In the genomic region with DNA sequence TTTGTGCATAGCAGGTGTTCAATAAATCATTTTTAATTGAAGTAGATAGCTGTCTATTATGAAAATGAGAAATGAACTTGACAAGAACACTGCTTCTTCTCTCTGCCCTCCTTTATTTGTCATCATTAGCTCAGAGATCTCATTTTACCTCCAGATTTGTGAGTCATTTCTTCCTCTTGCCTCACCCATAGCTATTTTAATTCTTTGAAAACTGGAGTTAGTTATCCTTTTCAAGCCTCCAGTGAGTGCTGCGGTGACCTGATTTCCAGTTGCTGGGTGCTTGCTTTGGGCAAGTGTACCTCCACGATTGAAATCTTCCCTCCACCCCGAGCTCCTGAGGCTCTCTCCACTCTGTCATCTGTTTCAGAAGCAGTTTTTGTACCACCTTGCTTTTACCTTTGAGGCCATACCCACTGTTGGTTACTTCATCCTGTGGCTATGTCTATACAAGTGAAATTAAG, we compare ENCODE assay signal across 11 cellular contexts.
DNase-seq lines count a peak whose midpoint lies in the region; ATAC-seq, FAIRE-seq and TF ChIP-seq lines count a peak whose summit lies in the region.
"Had no signal": no experiment of that assay in that cellular context is flagged by ENCODE, and none has a peak within 500 bp of the region (broad histone marks: within the 10 kb centered on the region; RNA-seq: fewer than 3 reads in every experiment).

No MANE protein-coding gene starts in this region.

- dilution Hi-C loops in keratinocyte (cut with MboI; ENCODE audit: extremely low pct_ligation_motif_present, low sequenced_read_pairs): no loop called here

- peak overlapping the region; percentile 6 for H3K9ac ChIP-seq in keratinocyte (ENCODE audit: control insufficient read depth, extremely low read depth, insufficient read depth, low read length)

- peak; percentile 67 for FAIRE-seq in keratinocyte (lab: Jason Lieb, UNC)

- peaks cover 3% of the 10 kb centered on the region for H3K9me3 Mint-ChIP-seq in natural killer cell treated with Interleukin-12 subunit alpha and Interleukin-12 subunit beta and Interleukin-15 and Interleukin-18, amount 100 ng/mL, for 72 hours

- no peaks in the 10 kb centered on the region for H3K36me3 ChIP-seq in keratinocyte (ENCODE audit: control insufficient read depth in 2 of 2, extremely low read depth in 1 of 2, insufficient read depth in 2 of 2, low read length in 2 of 2)
- H3K36me3 ChIP-seq: heart right ventricle, SJSA1 had no signal

- peak; percentile 36 for DNase-seq in AG08396 (ENCODE audit: low spot score)
- peak; percentile 75 for DNase-seq in HCEC 1CT
- DNase-seq in activated T-helper 9 cell treated with anti-CD3 and anti-CD28 coated beads, Interleukin-2, amount 50 U/mL, for 16 hours (ENCODE audit: low read depth): peak; percentile 10
- DNase-seq in keratinocyte (ENCODE audit: low read depth, low spot score): no peak
- no peak for DNase-seq in amniotic stem cell (lab: John Stamatoyannopoulos, UW)
- DNase-seq in natural killer cell treated with Interleukin-12 subunit alpha and Interleukin-12 subunit beta and Interleukin-15 and Interleukin-18, amount 100 ng/mL, for 72 hours (ENCODE audit: low spot score): no peak
- no peak for DNase-seq in Kasumi-1 (lab: John Stamatoyannopoulos, UW)
- DNase-seq: heart right ventricle, nephron progenitor cell had no signal

- H3K79me2 ChIP-seq in keratinocyte (ENCODE audit: control insufficient read depth, insufficient read depth, low read length): no peaks in the 10 kb centered on the region

- peak overlapping the region in 1 of 2 donors; percentile 1 for H3K27ac Mint-ChIP-seq in natural killer cell treated with Interleukin-12 subunit alpha and Interleukin-12 subunit beta and Interleukin-15 and Interleukin-18, amount 100 ng/mL, for 72 hours
- H3K27ac Mint-ChIP-seq: nephron progenitor cell had no signal

- peak overlapping the region; percentile 65 for H3K27ac ChIP-seq in keratinocyte (ENCODE audit: control insufficient read depth, insufficient read depth, low read length)
- H3K27ac ChIP-seq: heart right ventricle, SJSA1 had no signal

- TF ChIP-seq CTCF in keratinocyte (optimal IDR thresholded peaks at IDR 0.05 in 1 of 3, IDR thresholded peaks at IDR 0.05 in 1 of 3, conservative IDR thresholded peaks at IDR 0.05 in 1 of 3; ENCODE audit: extremely low read depth in 1 of 3, insufficient read depth in 2 of 3, low read length in 3 of 3): no peak

- H3K4me2 ChIP-seq in keratinocyte (ENCODE audit: control insufficient read depth, extremely low read depth, insufficient read depth, low read depth, low read length): peak overlapping the region; percentile 53

- ATAC-seq in GM19452 (IDR thresholded peaks at IDR 0.05; ENCODE audit: unreplicated experiment): no peak
- no peak for ATAC-seq in natural killer cell treated with Interleukin-12 subunit alpha and Interleukin-12 subunit beta and Interleukin-15 and Interleukin-18, amount 100 ng/mL, for 72 hours

- H3K4me3 ChIP-seq in keratinocyte (ENCODE audit: control insufficient read depth in 2 of 3, extremely low read depth in 1 of 3, insufficient read depth in 2 of 3, low read depth in 1 of 3, low read length in 3 of 3): no peak overlapping the region
- H3K4me3 ChIP-seq: heart right ventricle, SJSA1 had no signal

- H3K9me3 ChIP-seq in keratinocyte (ENCODE audit: control insufficient read depth, low read depth, low read length): no peaks in the 10 kb centered on the region
- H3K9me3 ChIP-seq: SJSA1 had no signal

- H3K9me1 ChIP-seq in keratinocyte (ENCODE audit: control insufficient read depth, extremely low read depth, insufficient read depth, low read length): no peaks in the 10 kb centered on the region

- H3K4me3 Mint-ChIP-seq in natural killer cell treated with Interleukin-12 subunit alpha and Interleukin-12 subunit beta and Interleukin-15 and Interleukin-18, amount 100 ng/mL, for 72 hours: no peak overlapping the region
- H3K4me3 Mint-ChIP-seq: nephron progenitor cell had no signal

- H3K27me3 ChIP-seq in keratinocyte (ENCODE audit: control insufficient read depth, extremely low read depth, insufficient read depth, low read length): no peaks in the 10 kb centered on the region
- H3K27me3 ChIP-seq: heart right ventricle, SJSA1 had no signal

- peaks cover 0 to 21% of the 10 kb centered on the region in 2 donors for H3K27me3 Mint-ChIP-seq in natural killer cell treated with Interleukin-12 subunit alpha and Interleukin-12 subunit beta and Interleukin-15 and Interleukin-18, amount 100 ng/mL, for 72 hours

- no peaks in the 10 kb centered on the region for H4K20me1 ChIP-seq in keratinocyte (ENCODE audit: control insufficient read depth, extremely low read depth, insufficient read depth, low read length)

- H2AFZ ChIP-seq in keratinocyte (ENCODE audit: control insufficient read depth, low read length): peak overlapping the region; percentile 71

- peaks cover 16% of the 10 kb centered on the region for H3K4me1 ChIP-seq in keratinocyte (ENCODE audit: control insufficient read depth, extremely low read depth, insufficient read depth, low read length)
- H3K4me1 ChIP-seq: SJSA1 had no signal

- peaks cover 5% of the 10 kb centered on the region for H3K36me3 Mint-ChIP-seq in natural killer cell treated with Interleukin-12 subunit alpha and Interleukin-12 subunit beta and Interleukin-15 and Interleukin-18, amount 100 ng/mL, for 72 hours

- peaks cover 3 to 7% of the 10 kb centered on the region in 2 donors for H3K4me1 Mint-ChIP-seq in natural killer cell treated with Interleukin-12 subunit alpha and Interleukin-12 subunit beta and Interleukin-15 and Interleukin-18, amount 100 ng/mL, for 72 hours (ENCODE audit: low read depth in 2 of 2)

Comparison
In these comparisons a context has a peak if more than half of its experiments do, and no peak if none do; other contexts are left out.
1. DNase-seq: peak in AG08396 (single experiment), HCEC 1CT (single experiment) and activated T-helper 9 cell treated with anti-CD3 and anti-CD28 coated beads, Interleukin-2, amount 50 U/mL, for 16 hours (single experiment); none in keratinocyte (single experiment), amniotic stem cell (single experiment), natural killer cell treated with Interleukin-12 subunit alpha and Interleukin-12 subunit beta and Interleukin-15 and Interleukin-18, amount 100 ng/mL, for 72 hours (single experiment) and Kasumi-1 (0 of 2).